8 cellular contexts compared by ENCODE assay signal in genomic region chrX:45771114-45771513, GRCh38.
DNase-seq lines count a peak whose midpoint lies in the region; ATAC-seq and TF ChIP-seq lines count a peak whose summit lies in the region.

No MANE protein-coding gene starts in this region.

- CTCF ChIA-PET in CD8-positive, alpha-beta T cell (lab: Charles Lee), result interaction anchor here (1.1 kb wide), 1 partner anchor 30 kb away, joined by 7 read pairs; no protein-coding TSS in a partner anchor

- TF ChIP-seq CTCF in CD8-positive, alpha-beta T cell (IDR thresholded peaks at IDR 0.05), result no peak
- TF ChIP-seq CTCF in NB4 (IDR thresholded peaks at IDR 0.05; ENCODE audit: low read depth, low read length) (no peak), coronary artery (IDR thresholded peaks at IDR 0.05) (no peak), GM13976 (IDR thresholded peaks at IDR 0.05; ENCODE audit: borderline replicate concordance, control extremely low read depth, extremely low read depth, insufficient read depth, missing control alignments) (no peak)

- peaks cover 6% of the 10 kb centered on the region for H3K36me3 Mint-ChIP-seq in CD8-positive, alpha-beta T cell
- H3K36me3 Mint-ChIP-seq in natural killer cell treated with Interleukin-12 subunit alpha and Interleukin-12 subunit beta and Interleukin-15 and Interleukin-18, amount 100 ng/mL, for 72 hours, result peaks cover 21% of the 10 kb centered on the region

- peak overlapping the region; percentile 51 for H3K4me3 ChIP-seq in CD8-positive, alpha-beta T cell (ENCODE audit: low read depth, low read length)
- H3K4me3 ChIP-seq in NB4 (ENCODE audit: low read depth, low read length) (peak overlapping the region; percentile 66), coronary artery (peak overlapping the region; percentile 34)

- H3K27ac ChIP-seq in CD8-positive, alpha-beta T cell (ENCODE audit: low read depth, low read length), result peak overlapping the region; percentile 57
- H3K27ac ChIP-seq in coronary artery, result peak overlapping the region; percentile 51 to 58

- peaks cover 17% of the 10 kb centered on the region for H3K4me1 ChIP-seq in CD8-positive, alpha-beta T cell (ENCODE audit: insufficient read depth, low read length)

- POLR2A ChIA-PET in CD8-positive, alpha-beta T cell (lab: Charles Lee), result interaction anchor here (4.2 kb wide), 1 partner anchor 36 kb away, joined by 31 read pairs; no protein-coding TSS in a partner anchor

- in situ Hi-C loops in GM13976 (cut with MboI; ENCODE audit: low sequenced_read_pairs, unreplicated experiment), result no loop called here

- no peaks in the 10 kb centered on the region for H3K9me3 Mint-ChIP-seq in CD8-positive, alpha-beta T cell
- H3K9me3 Mint-ChIP-seq in natural killer cell treated with Interleukin-12 subunit alpha and Interleukin-12 subunit beta and Interleukin-15 and Interleukin-18, amount 100 ng/mL, for 72 hours, result no peaks in the 10 kb centered on the region

- peak overlapping the region; percentile 78 for H3K4me3 Mint-ChIP-seq in CD8-positive, alpha-beta T cell
- H3K4me3 Mint-ChIP-seq in natural killer cell treated with Interleukin-12 subunit alpha and Interleukin-12 subunit beta and Interleukin-15 and Interleukin-18, amount 100 ng/mL, for 72 hours, result peak overlapping the region; percentile 99

- no peak for TF ChIP-seq POLR2A in NB4 (IDR thresholded peaks at IDR 0.05; ENCODE audit: extremely low read depth, insufficient read length)

- no peaks in the 10 kb centered on the region for H3K36me3 ChIP-seq in CD8-positive, alpha-beta T cell (ENCODE audit: insufficient read depth, low read length)

- no peaks in the 10 kb centered on the region for H3K27me3 Mint-ChIP-seq in CD8-positive, alpha-beta T cell (ENCODE audit: low read depth)
- no peaks in the 10 kb centered on the region for H3K27me3 Mint-ChIP-seq in natural killer cell treated with Interleukin-12 subunit alpha and Interleukin-12 subunit beta and Interleukin-15 and Interleukin-18, amount 100 ng/mL, for 72 hours

- H3K4me1 Mint-ChIP-seq in CD8-positive, alpha-beta T cell (ENCODE audit: low read depth), result peaks cover 57% of the 10 kb centered on the region
- H3K4me1 Mint-ChIP-seq in natural killer cell treated with Interleukin-12 subunit alpha and Interleukin-12 subunit beta and Interleukin-15 and Interleukin-18, amount 100 ng/mL, for 72 hours (ENCODE audit: low read depth in 2 of 2), result peaks cover 34 to 49% of the 10 kb centered on the region in 2 donors

- H3K27me3 ChIP-seq in CD8-positive, alpha-beta T cell (ENCODE audit: insufficient read depth, low read length), result no peaks in the 10 kb centered on the region

- no peak for DNase-seq in CD8-positive, alpha-beta T cell
- DNase-seq in NB4 (ENCODE audit: low read depth) (peak; percentile 56), coronary artery (ENCODE audit: low spot score) (no peak), pons (ENCODE audit: low spot score) (no peak), GM13976 (ENCODE audit: low spot score) (no peak)
- no peak for DNase-seq in natural killer cell treated with Interleukin-12 subunit alpha and Interleukin-12 subunit beta and Interleukin-15 and Interleukin-18, amount 100 ng/mL, for 72 hours (ENCODE audit: low spot score)
- no peak for DNase-seq in effector CD8-positive, alpha-beta T cell (lab: John Stamatoyannopoulos, UW)

- intact Hi-C loops in CD8-positive, alpha-beta T cell (cut with DNase I, micrococcal nuclease), result loop anchor here (2.0 kb wide), 3 partner anchors 18 to 32 kb away; no protein-coding TSS in a partner anchor

- H3K9me3 ChIP-seq in CD8-positive, alpha-beta T cell (ENCODE audit: low read length), result no peaks in the 10 kb centered on the region

- no peak for ATAC-seq in CD8-positive, alpha-beta T cell
- no peak for ATAC-seq in natural killer cell treated with Interleukin-12 subunit alpha and Interleukin-12 subunit beta and Interleukin-15 and Interleukin-18, amount 100 ng/mL, for 72 hours
- ATAC-seq in HG03469 (IDR thresholded peaks at IDR 0.05; ENCODE audit: unreplicated experiment), result no peak

- peak overlapping the region; percentile 97 for H3K27ac Mint-ChIP-seq in CD8-positive, alpha-beta T cell
- H3K27ac Mint-ChIP-seq in natural killer cell treated with Interleukin-12 subunit alpha and Interleukin-12 subunit beta and Interleukin-15 and Interleukin-18, amount 100 ng/mL, for 72 hours, result no peak overlapping the region
